In the genomic region with DNA sequence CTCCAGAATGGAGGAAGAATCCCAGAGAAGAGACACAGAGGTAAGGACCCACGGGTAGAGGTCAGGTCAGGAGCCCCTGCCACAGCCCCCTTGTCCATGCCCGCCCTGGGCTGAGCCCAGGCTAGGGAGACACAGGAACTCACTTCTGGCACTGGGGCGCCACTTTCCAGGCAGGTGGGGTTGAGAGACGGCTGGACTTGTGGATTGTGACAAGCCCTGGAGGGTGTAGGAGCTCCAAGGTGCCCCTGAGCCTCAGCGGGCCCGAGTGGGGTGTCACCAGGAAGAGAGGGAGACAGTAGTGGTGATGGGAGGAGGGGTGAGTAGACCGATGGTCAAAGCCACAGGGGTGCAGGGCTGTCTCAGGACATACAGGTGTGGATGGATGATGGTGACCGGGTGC, we compare ENCODE assay signal across 9 cellular contexts.
"Had no signal": no experiment of that assay in that cellular context is flagged by ENCODE, and none has a peak within 500 bp of the region (broad histone marks: within the 10 kb centered on the region; RNA-seq: fewer than 3 reads in every experiment).

No MANE protein-coding gene starts in this region.

- H3K4me3 ChIP-seq: GM23248, HAP-1, K562 had no signal

- H3K27ac Mint-ChIP-seq: HFFc6 had no signal

- ATAC-seq: HCT116, K562 had no signal

- DNase-seq: GM23248, GOT3, H7, HFFc6, IMR-90 had no signal

- H3K9me3 Mint-ChIP-seq: HFFc6 had no signal

- FAIRE-seq: K562 had no signal

- H2AFZ ChIP-seq: GM23248 had no signal

- H3K27ac ChIP-seq: GM23248, HL-60 had no signal

- H3K4me3 Mint-ChIP-seq: HFFc6 had no signal

- H3K9ac ChIP-seq: GM23248 had no signal

- H3K4me1 ChIP-seq: HAP-1 had no signal
